1 cellular context compared by ENCODE assay signal in genomic region chr1:156356875-156357534, GRCh38.
TF ChIP-seq lines count a peak whose summit lies in the region.

No MANE protein-coding gene starts in this region.

TF ChIP-seq in HEK293, 187 proteins besides CTCF, POLR2A, EP300 and RAD21 (continued from another document and continues in another):
- TF ChIP-seq ZBTB20 (tag by site-specific recombination; IDR thresholded peaks at IDR 0.05) (0 out of 2 replicates have a peak, but pooled peaks have one; percentile 23), ZNF585B (tag by site-specific recombination; IDR thresholded peaks at IDR 0.05) (no peak), GLIS1 (tag by site-specific recombination; IDR thresholded peaks at IDR 0.05) (peak; percentile 59), PATZ1 (tag by site-specific recombination; IDR thresholded peaks at IDR 0.05) (peak; percentile 86), ZNF423 (tag by site-specific recombination; IDR thresholded peaks at IDR 0.05) (peak; percentile 49; the same call in 1 of the 2 replicates), HIC1 (tag by site-specific recombination; IDR thresholded peaks at IDR 0.05) (peak; percentile 90), MZF1 (tag by site-specific recombination; IDR thresholded peaks at IDR 0.05; ENCODE audit: borderline replicate concordance) (peak; percentile 84; the same call in 1 of the 2 replicates), ZNF302 (tag by site-specific recombination; IDR thresholded peaks at IDR 0.05; ENCODE audit: low read depth) (no peak), ZNF501 (tag by site-specific recombination; IDR thresholded peaks at IDR 0.05) (0 out of 2 replicates have a peak, but pooled peaks have one; percentile 26), GLIS2 (tag by site-specific recombination; IDR thresholded peaks at IDR 0.05) (peak; percentile 55; the same call in 1 of the 2 replicates), ZEB2 (tag by site-specific recombination; IDR thresholded peaks at IDR 0.05) (peak; percentile 75), GFI1B (tag by site-specific recombination; IDR thresholded peaks at IDR 0.05) (no peak), EGR2 (tag by site-specific recombination; IDR thresholded peaks at IDR 0.05; ENCODE audit: low read depth) (0 out of 2 replicates have a peak, but pooled peaks have one; percentile 13), ZBTB8A (tag by site-specific recombination; IDR thresholded peaks at IDR 0.05) (peak; percentile 33; the same call in 1 of the 2 replicates), ZNF830 (tag by site-specific recombination; IDR thresholded peaks at IDR 0.05; ENCODE audit: low read depth) (no peak), ZFP3 (tag by site-specific recombination; IDR thresholded peaks at IDR 0.05; ENCODE audit: low read depth) (no peak), ZNF654 (tag by site-specific recombination; IDR thresholded peaks at IDR 0.05; ENCODE audit: low read depth) (peak; percentile 42), ZSCAN4 (tag by site-specific recombination; IDR thresholded peaks at IDR 0.05) (no peak), SALL2 (tag by site-specific recombination; IDR thresholded peaks at IDR 0.05; ENCODE audit: borderline replicate concordance) (no peak), ELK4 (IDR thresholded peaks at IDR 0.05; ENCODE audit: borderline replicate concordance, low read depth, low read length) (no peak), KLF1 (tag by site-specific recombination; IDR thresholded peaks at IDR 0.05) (peak; percentile 64; the same call in 1 of the 2 replicates), KLF17 (tag by site-specific recombination; IDR thresholded peaks at IDR 0.05) (0 out of 2 replicates have a peak, but pooled peaks have one; percentile 31), ZFHX2 (tag by site-specific recombination; conservative IDR thresholded peaks at IDR 0.05) (peak; percentile 48), ZNF335 (tag by site-specific recombination; conservative IDR thresholded peaks at IDR 0.05) (peak; percentile 52; the same call in 1 of the 2 replicates), ZBTB17 (tag by site-specific recombination; IDR thresholded peaks at IDR 0.05) (peak; percentile 43; the same call in 1 of the 2 replicates), SP7 (tag by site-specific recombination; IDR thresholded peaks at IDR 0.05) (peak; percentile 52; the same call in 1 of the 2 replicates), KLF8 (tag by site-specific recombination; IDR thresholded peaks at IDR 0.05) (peak; percentile 41; the same call in 1 of the 2 replicates), ZNF629 (tag by site-specific recombination; IDR thresholded peaks at IDR 0.05) (no peak), ZNF76 (tag by site-specific recombination; IDR thresholded peaks at IDR 0.05; ENCODE audit: borderline replicate concordance, low read depth) (peak; percentile 37; the same call in 1 of the 2 replicates), ZNF660 (tag by site-specific recombination; IDR thresholded peaks at IDR 0.05) (no peak), ZNF529 (tag by site-specific recombination; IDR thresholded peaks at IDR 0.05; ENCODE audit: insufficient replicate concordance) (no peak), KLF9 (tag by site-specific recombination; IDR thresholded peaks at IDR 0.05; ENCODE audit: low read depth) (peak; percentile 47; the same call in 1 of the 2 replicates), ZIC2 (tag by site-specific recombination; IDR thresholded peaks at IDR 0.05) (peak; percentile 62), ZNF175 (tag by site-specific recombination; IDR thresholded peaks at IDR 0.05) (no peak), REPIN1 (tag by site-specific recombination; IDR thresholded peaks at IDR 0.05; ENCODE audit: low read depth) (no peak), ZNF692 (tag by site-specific recombination; IDR thresholded peaks at IDR 0.05) (peak; percentile 64; the same call in 1 of the 2 replicates), ZNF2 (tag by site-specific recombination; IDR thresholded peaks at IDR 0.05) (peak; percentile 65; the same call in 1 of the 2 replicates), ZNF610 (tag by site-specific recombination; IDR thresholded peaks at IDR 0.05; ENCODE audit: borderline replicate concordance) (no peak), ZNF366 (tag by site-specific recombination; conservative IDR thresholded peaks at IDR 0.05) (0 out of 2 replicates have a peak, but pooled peaks have one; percentile 8), ZBTB10 (tag by site-specific recombination; IDR thresholded peaks at IDR 0.05) (0 out of 2 replicates have a peak, but pooled peaks have one; percentile 46), ZBTB48 (tag by site-specific recombination; IDR thresholded peaks at IDR 0.05) (peak; percentile 89), SCRT2 (tag by site-specific recombination; IDR thresholded peaks at IDR 0.05) (0 out of 2 replicates have a peak, but pooled peaks have one; percentile 10), ZNF704 (tag by site-specific recombination; IDR thresholded peaks at IDR 0.05) (no peak), ZXDB (tag by site-specific recombination; IDR thresholded peaks at IDR 0.05) (0 out of 2 replicates have a peak, but pooled peaks have one; percentile 30), ZNF398 (tag by site-specific recombination; IDR thresholded peaks at IDR 0.05) (peak; percentile 89), ZNF341 (tag by site-specific recombination; IDR thresholded peaks at IDR 0.05; ENCODE audit: low read depth) (peak; percentile 98), KLF16 (tag by site-specific recombination; IDR thresholded peaks at IDR 0.05) (peak; percentile 58; the same call in 1 of the 2 replicates), HOXC10 (CRISPR knock-in tag; IDR thresholded peaks at IDR 0.05) (no peak), SP3 (tag by site-specific recombination; IDR thresholded peaks at IDR 0.05) (peak; percentile 64), HOXA7 (CRISPR knock-in tag; IDR thresholded peaks at IDR 0.05; ENCODE audit: borderline replicate concordance) (no peak)
